ENCODE assay signal across 8 cellular contexts in genomic region chr2:212686285-212686895, GRCh38.
DNase-seq lines count a peak whose midpoint lies in the region; ATAC-seq and TF ChIP-seq lines count a peak whose summit lies in the region.

No MANE protein-coding gene starts in this region.

- H3K27me3 ChIP-seq in right atrium auricular region (no peaks in the 10 kb centered on the region), skeletal muscle satellite cell (ENCODE audit: control insufficient read depth, insufficient read depth, low read length) (no peaks in the 10 kb centered on the region)

- peak; percentile 77 for TF ChIP-seq CTCF in LNCaP clone FGC (IDR thresholded peaks at IDR 0.05; ENCODE audit: control insufficient read depth, extremely low read depth, insufficient read depth)
- peak; percentile 72 to 89 for TF ChIP-seq CTCF in right atrium auricular region (IDR thresholded peaks at IDR 0.05)

- peak overlapping the region; percentile 66 for H3K4me2 ChIP-seq in skeletal muscle satellite cell (ENCODE audit: low read length)

- H3K4me1 ChIP-seq in right atrium auricular region (no peaks in the 10 kb centered on the region), skeletal muscle satellite cell (ENCODE audit: control insufficient read depth, insufficient read depth, low read length) (no peaks in the 10 kb centered on the region)

- DNase-seq in ELR (ENCODE audit: low read depth) (peak; percentile 78), LNCaP clone FGC (ENCODE audit: low read depth) (peak; percentile 31), amniotic stem cell (lab: John Stamatoyannopoulos, UW) (peak; percentile 19), right atrium auricular region (ENCODE audit: low spot score) (peak; percentile 68), GF-D8 (lab: John Stamatoyannopoulos, UW) (no peak)

- ATAC-seq in GM21786 (IDR thresholded peaks at IDR 0.05; ENCODE audit: unreplicated experiment) (peak; percentile 73), SK-N-SH treated with all-trans-retinoic acid at 6 μM for 48 hours (peak; percentile 76)

- no peaks in the 10 kb centered on the region for H3K36me3 ChIP-seq in right atrium auricular region
- H3K36me3 ChIP-seq in skeletal muscle satellite cell (ENCODE audit: insufficient read depth, low read length), result no peaks in the 10 kb centered on the region

- H3K9ac ChIP-seq in skeletal muscle satellite cell (ENCODE audit: low read depth, low read length), result peak overlapping the region; percentile 48

- H3K27ac ChIP-seq in right atrium auricular region, result no peak overlapping the region

- H3K9me3 ChIP-seq in right atrium auricular region (no peaks in the 10 kb centered on the region), skeletal muscle satellite cell (replicated peaks; ENCODE audit: low read length) (no peaks in the 10 kb centered on the region)

- no peak overlapping the region for H3K4me3 ChIP-seq in LNCaP clone FGC (ENCODE audit: low read depth, low read length)
- no peak overlapping the region for H3K4me3 ChIP-seq in right atrium auricular region
- H3K4me3 ChIP-seq in skeletal muscle satellite cell (ENCODE audit: low read length), result no peak overlapping the region

TF ChIP-seq in SK-N-SH treated with all-trans-retinoic acid at 6 μM for 48 hours, 23 proteins besides CTCF, POLR2A, EP300 and RAD21:
- TF ChIP-seq TOX (CRISPR knock-in tag; IDR thresholded peaks at IDR 0.05; ENCODE audit: borderline replicate concordance) (no peak), TCF4 (CRISPR knock-in tag; IDR thresholded peaks at IDR 0.05; ENCODE audit: borderline replicate concordance) (no peak), BACH2 (CRISPR knock-in tag; IDR thresholded peaks at IDR 0.05; ENCODE audit: borderline replicate concordance) (no peak), CREB5 (CRISPR knock-in tag; IDR thresholded peaks at IDR 0.05; ENCODE audit: low read depth) (no peak), ZFP3 (CRISPR knock-in tag; IDR thresholded peaks at IDR 0.05) (no peak), ESRRG (CRISPR knock-in tag; IDR thresholded peaks at IDR 0.05) (no peak), ZNF565 (CRISPR knock-in tag; conservative IDR thresholded peaks at IDR 0.05; ENCODE audit: low read depth) (no peak), ISL1 (CRISPR knock-in tag; IDR thresholded peaks at IDR 0.05) (no peak), RARB (CRISPR knock-in tag; IDR thresholded peaks at IDR 0.05) (no peak), ARNTL (CRISPR knock-in tag; IDR thresholded peaks at IDR 0.05; ENCODE audit: borderline replicate concordance, low read depth) (no peak), ZNF8 (CRISPR knock-in tag; IDR thresholded peaks at IDR 0.05) (no peak), SNAI2 (CRISPR knock-in tag; IDR thresholded peaks at IDR 0.05) (no peak), CSDC2 (CRISPR knock-in tag; IDR thresholded peaks at IDR 0.05) (no peak), ZC3H10 (CRISPR knock-in tag; IDR thresholded peaks at IDR 0.05) (no peak)
- TF ChIP-seq, protein P1, sequence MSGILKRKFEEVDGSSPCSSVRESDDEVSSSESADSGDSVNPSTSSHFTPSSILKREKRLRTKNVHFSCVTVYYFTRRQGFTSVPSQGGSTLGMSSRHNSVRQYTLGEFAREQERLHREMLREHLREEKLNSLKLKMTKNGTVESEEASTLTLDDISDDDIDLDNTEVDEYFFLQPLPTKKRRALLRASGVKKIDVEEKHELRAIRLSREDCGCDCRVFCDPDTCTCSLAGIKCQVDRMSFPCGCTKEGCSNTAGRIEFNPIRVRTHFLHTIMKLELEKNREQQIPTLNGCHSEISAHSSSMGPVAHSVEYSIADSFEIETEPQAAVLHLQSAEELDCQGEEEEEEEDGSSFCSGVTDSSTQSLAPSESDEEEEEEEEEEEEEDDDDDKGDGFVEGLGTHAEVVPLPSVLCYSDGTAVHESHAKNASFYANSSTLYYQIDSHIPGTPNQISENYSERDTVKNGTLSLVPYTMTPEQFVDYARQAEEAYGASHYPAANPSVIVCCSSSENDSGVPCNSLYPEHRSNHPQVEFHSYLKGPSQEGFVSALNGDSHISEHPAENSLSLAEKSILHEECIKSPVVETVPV (CRISPR knock-in tag; IDR thresholded peaks at IDR 0.05), result no peak
- TF ChIP-seq, protein P2, sequence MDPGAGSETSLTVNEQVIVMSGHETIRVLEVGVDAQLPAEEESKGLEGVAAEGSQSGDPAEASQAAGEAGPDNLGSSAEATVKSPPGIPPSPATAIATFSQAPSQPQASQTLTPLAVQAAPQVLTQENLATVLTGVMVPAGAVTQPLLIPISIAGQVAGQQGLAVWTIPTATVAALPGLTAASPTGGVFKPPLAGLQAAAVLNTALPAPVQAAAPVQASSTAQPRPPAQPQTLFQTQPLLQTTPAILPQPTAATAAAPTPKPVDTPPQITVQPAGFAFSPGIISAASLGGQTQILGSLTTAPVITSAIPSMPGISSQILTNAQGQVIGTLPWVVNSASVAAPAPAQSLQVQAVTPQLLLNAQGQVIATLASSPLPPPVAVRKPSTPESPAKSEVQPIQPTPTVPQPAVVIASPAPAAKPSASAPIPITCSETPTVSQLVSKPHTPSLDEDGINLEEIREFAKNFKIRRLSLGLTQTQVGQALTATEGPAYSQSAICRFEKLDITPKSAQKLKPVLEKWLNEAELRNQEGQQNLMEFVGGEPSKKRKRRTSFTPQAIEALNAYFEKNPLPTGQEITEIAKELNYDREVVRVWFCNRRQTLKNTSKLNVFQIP (CRISPR knock-in tag; IDR thresholded peaks at IDR 0.05; ENCODE audit: borderline replicate concordance, low read depth), result no peak
- TF ChIP-seq, protein P3, sequence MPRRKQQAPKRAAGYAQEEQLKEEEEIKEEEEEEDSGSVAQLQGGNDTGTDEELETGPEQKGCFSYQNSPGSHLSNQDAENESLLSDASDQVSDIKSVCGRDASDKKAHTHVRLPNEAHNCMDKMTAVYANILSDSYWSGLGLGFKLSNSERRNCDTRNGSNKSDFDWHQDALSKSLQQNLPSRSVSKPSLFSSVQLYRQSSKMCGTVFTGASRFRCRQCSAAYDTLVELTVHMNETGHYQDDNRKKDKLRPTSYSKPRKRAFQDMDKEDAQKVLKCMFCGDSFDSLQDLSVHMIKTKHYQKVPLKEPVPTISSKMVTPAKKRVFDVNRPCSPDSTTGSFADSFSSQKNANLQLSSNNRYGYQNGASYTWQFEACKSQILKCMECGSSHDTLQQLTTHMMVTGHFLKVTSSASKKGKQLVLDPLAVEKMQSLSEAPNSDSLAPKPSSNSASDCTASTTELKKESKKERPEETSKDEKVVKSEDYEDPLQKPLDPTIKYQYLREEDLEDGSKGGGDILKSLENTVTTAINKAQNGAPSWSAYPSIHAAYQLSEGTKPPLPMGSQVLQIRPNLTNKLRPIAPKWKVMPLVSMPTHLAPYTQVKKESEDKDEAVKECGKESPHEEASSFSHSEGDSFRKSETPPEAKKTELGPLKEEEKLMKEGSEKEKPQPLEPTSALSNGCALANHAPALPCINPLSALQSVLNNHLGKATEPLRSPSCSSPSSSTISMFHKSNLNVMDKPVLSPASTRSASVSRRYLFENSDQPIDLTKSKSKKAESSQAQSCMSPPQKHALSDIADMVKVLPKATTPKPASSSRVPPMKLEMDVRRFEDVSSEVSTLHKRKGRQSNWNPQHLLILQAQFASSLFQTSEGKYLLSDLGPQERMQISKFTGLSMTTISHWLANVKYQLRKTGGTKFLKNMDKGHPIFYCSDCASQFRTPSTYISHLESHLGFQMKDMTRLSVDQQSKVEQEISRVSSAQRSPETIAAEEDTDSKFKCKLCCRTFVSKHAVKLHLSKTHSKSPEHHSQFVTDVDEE (CRISPR knock-in tag; IDR thresholded peaks at IDR 0.05), result no peak
